Comparison of ENCODE assay signal across 8 cellular contexts in the genomic region with DNA sequence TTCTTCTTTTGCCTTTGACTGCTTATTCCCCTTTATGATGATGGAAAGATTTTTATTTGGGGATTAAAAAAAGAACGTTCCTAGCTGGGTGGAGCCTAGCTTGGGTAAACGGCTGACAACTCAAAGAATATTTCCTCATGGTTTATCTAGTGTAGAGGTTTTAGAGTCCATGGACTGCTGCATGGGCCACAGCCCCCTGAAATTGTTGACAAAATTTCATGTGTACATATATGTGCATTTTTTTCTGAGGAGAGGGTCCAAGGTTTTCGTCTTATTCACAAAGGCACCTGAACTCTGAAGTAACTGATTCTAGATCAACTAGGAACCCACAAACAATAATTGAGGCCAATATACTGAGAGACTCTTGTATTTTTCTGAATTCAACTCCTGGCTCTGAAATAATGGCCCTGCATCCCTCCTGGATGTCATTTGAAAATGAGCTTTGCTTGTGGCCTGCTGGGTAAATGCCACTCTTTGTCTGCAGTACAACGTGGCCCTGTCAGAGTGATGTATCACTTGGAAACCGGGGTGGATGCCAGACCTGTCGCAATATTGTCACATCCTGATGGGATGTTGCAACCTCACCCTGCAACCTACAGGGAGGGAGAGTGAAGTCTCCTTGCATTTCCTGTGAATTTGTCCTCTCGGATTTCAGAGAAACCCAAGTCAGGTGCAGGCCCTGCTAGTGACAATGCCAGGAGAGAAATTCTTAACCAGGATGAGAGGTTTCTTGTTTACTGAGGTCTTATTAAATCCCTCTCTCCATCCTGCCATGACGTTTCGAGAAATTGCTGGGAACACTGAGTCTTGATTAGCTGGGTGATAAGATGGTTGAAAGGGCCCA. TPM values are rescaled to one million over a fixed set of nuclear protein-coding genes. Genes with fewer than 3 reads are reported as not detected.
A peak's percentile ranks its signal among the peaks of the same experiment; 100 is the strongest.
DNase-seq lines count a peak whose midpoint lies in the region; ATAC-seq and TF ChIP-seq lines count a peak whose summit lies in the region.

No MANE protein-coding gene starts in this region.

- peak overlapping the region; percentile 82 for H3K27ac ChIP-seq in parathyroid adenoma
- no peak overlapping the region for H3K27ac ChIP-seq in SJCRH30

- peaks cover 73% of the 10 kb centered on the region for H3K27me3 Mint-ChIP-seq in activated T-cell treated with anti-CD3 and anti-CD28 coated beads, Interleukin-2, amount 50 U/mL, for 24 hours

- H3K79me2 ChIP-seq in parathyroid adenoma = no peaks in the 10 kb centered on the region

- H3K4me1 Mint-ChIP-seq in activated T-cell treated with anti-CD3 and anti-CD28 coated beads, Interleukin-2, amount 50 U/mL, for 24 hours (ENCODE audit: low read depth) = peaks cover 58% of the 10 kb centered on the region

- H3K4me2 ChIP-seq in parathyroid adenoma (ENCODE audit: low read length) = no peak overlapping the region

- no peak for TF ChIP-seq CTCF in parathyroid adenoma (IDR thresholded peaks at IDR 0.05)

- H3K27me3 ChIP-seq in parathyroid adenoma (ENCODE audit: control insufficient read depth, insufficient read depth, low read length) = no peaks in the 10 kb centered on the region
- H3K27me3 ChIP-seq in SJCRH30 = no peaks in the 10 kb centered on the region

- H3K36me3 ChIP-seq in parathyroid adenoma (ENCODE audit: control insufficient read depth, insufficient read depth, low read length) (no peaks in the 10 kb centered on the region), SJCRH30 (no peaks in the 10 kb centered on the region)

- no peak overlapping the region for H3K9ac ChIP-seq in parathyroid adenoma

- ATAC-seq in esophagus mucosa (peak; percentile 72), HG02973 (IDR thresholded peaks at IDR 0.05; ENCODE audit: unreplicated experiment) (no peak)

- peak; percentile 76 for DNase-seq in EH (ENCODE audit: low read depth)
- peak; percentile 20 for DNase-seq in NCI-H510A treated with DMSO at 0.1 percent for 48 hours (lab: John Stamatoyannopoulos, UW)
- DNase-seq in SJCRH30 = no peak
- no peak for DNase-seq in activated T-cell treated with anti-CD3 and anti-CD28 coated beads, Interleukin-2, amount 50 U/mL, for 24 hours
- no peak for DNase-seq in stimulated activated CD4-positive, alpha-beta T cell treated with anti-CD3 and anti-CD28 coated beads, Interleukin-2, amount 100 ng/mL, for 24 hours

- H3K4me3 ChIP-seq in parathyroid adenoma (ENCODE audit: low read depth, low read length) (no peak overlapping the region), SJCRH30 (no peak overlapping the region)

- H3K9me3 Mint-ChIP-seq in activated T-cell treated with anti-CD3 and anti-CD28 coated beads, Interleukin-2, amount 50 U/mL, for 24 hours = no peaks in the 10 kb centered on the region

- no peak overlapping the region for H3K4me3 Mint-ChIP-seq in activated T-cell treated with anti-CD3 and anti-CD28 coated beads, Interleukin-2, amount 50 U/mL, for 24 hours

- H3K9me3 ChIP-seq in parathyroid adenoma (ENCODE audit: control insufficient read depth, low read length) (no peaks in the 10 kb centered on the region), SJCRH30 (replicated peaks) (no peaks in the 10 kb centered on the region)

- no peak overlapping the region for H3K27ac Mint-ChIP-seq in activated T-cell treated with anti-CD3 and anti-CD28 coated beads, Interleukin-2, amount 50 U/mL, for 24 hours

- H2AFZ ChIP-seq in parathyroid adenoma = peak overlapping the region; percentile 60

- no peaks in the 10 kb centered on the region for H3K36me3 Mint-ChIP-seq in activated T-cell treated with anti-CD3 and anti-CD28 coated beads, Interleukin-2, amount 50 U/mL, for 24 hours (ENCODE audit: low read depth)

- H3K4me1 ChIP-seq in parathyroid adenoma (peaks cover 40% of the 10 kb centered on the region), SJCRH30 (no peaks in the 10 kb centered on the region)

RNA-seq across cellular contexts. Expression of gene EHF, which starts 33.8 kb away (rescaled TPM):
- 342 TPM for total RNA-seq in esophagus mucosa
- total RNA-seq in SJCRH30 (2014; rRNA removed; shearing (Covaris generic)) = not detected in 2 replicates

Comparison
In these comparisons a context has a peak if more than half of its experiments do, and no peak if none do; other contexts are left out.
1. DNase-seq: peak in EH (single experiment) and NCI-H510A treated with DMSO at 0.1 percent for 48 hours (single experiment); none in SJCRH30 (0 of 2), activated T-cell treated with anti-CD3 and anti-CD28 coated beads, Interleukin-2, amount 50 U/mL, for 24 hours (single experiment) and stimulated activated CD4-positive, alpha-beta T cell treated with anti-CD3 and anti-CD28 coated beads, Interleukin-2, amount 100 ng/mL, for 24 hours (0 of 2).
2. RNA of gene EHF, which starts 33.8 kb away (total RNA-seq): 342 TPM in esophagus mucosa (single experiment); not detected in SJCRH30; every median in the first group is over 100 times any median in the second.